In genomic region chrX:109472939-109473713, GRCh38 we compare ENCODE assay signal across 7 cellular contexts.
DNase-seq lines count a peak whose midpoint lies in the region; ATAC-seq and TF ChIP-seq lines count a peak whose summit lies in the region.

No MANE protein-coding gene starts in this region.

- H3K4me1 Mint-ChIP-seq in nephron = peaks cover 12% of the 10 kb centered on the region

- peak; percentile 59 for ATAC-seq in GM18867 (IDR thresholded peaks at IDR 0.05; ENCODE audit: unreplicated experiment)
- no peak for ATAC-seq in GM21526 (IDR thresholded peaks at IDR 0.05; ENCODE audit: low FRiP score, unreplicated experiment)

- no peaks in the 10 kb centered on the region for H3K4me1 ChIP-seq in Loucy (ENCODE audit: insufficient read depth, low read length, poor library complexity, severe bottlenecking)

- TF ChIP-seq CTCF in Loucy (conservative IDR thresholded peaks at IDR 0.05; ENCODE audit: low read length) (peak; percentile 60), nephron (IDR thresholded peaks at IDR 0.05; ENCODE audit: unreplicated experiment in 3 of 3) (peak; percentile 38 to 55 (median 49))

- no peaks in the 10 kb centered on the region for H4K20me1 ChIP-seq in Loucy (ENCODE audit: insufficient read depth, low read length, poor library complexity, severe bottlenecking)

- H3K4me3 Mint-ChIP-seq in nephron = peak overlapping the region in 1 of 3 experiments; percentile 26

- DNase-seq in amniotic stem cell (lab: John Stamatoyannopoulos, UW) (peak; percentile 20), NCI-H1092 (lab: John Stamatoyannopoulos, UW) (no peak), LoVo (ENCODE audit: low spot score) (no peak)

- no peaks in the 10 kb centered on the region for H3K36me3 ChIP-seq in Loucy (ENCODE audit: insufficient read depth, low read length)

- no peaks in the 10 kb centered on the region for H3F3A ChIP-seq in Loucy (ENCODE audit: low read depth)

- H3K27ac Mint-ChIP-seq in nephron = peak overlapping the region; percentile 54 to 94 (median 72)

- no peak overlapping the region for H2AFZ ChIP-seq in Loucy (ENCODE audit: low read length)

- H3K9me3 ChIP-seq in Loucy (ENCODE audit: insufficient read depth, low read depth, low read length) = no peaks in the 10 kb centered on the region

- H3K4me3 ChIP-seq in Loucy (ENCODE audit: low read length, poor library complexity, severe bottlenecking) = no peak overlapping the region

- H3K79me2 ChIP-seq in Loucy (ENCODE audit: insufficient read depth, low read length) = no peaks in the 10 kb centered on the region

- no peaks in the 10 kb centered on the region for H3K27me3 Mint-ChIP-seq in nephron (ENCODE audit: low read depth)

- no peak overlapping the region for H3K4me2 ChIP-seq in Loucy (ENCODE audit: low read depth, low read length, poor library complexity, severe bottlenecking)

- H3K9ac ChIP-seq in Loucy (ENCODE audit: low read depth, low read length, poor library complexity, severe bottlenecking) = no peak overlapping the region

- no peaks in the 10 kb centered on the region for H3K9me3 Mint-ChIP-seq in nephron

- H3K9me2 ChIP-seq in Loucy (replicated peaks; ENCODE audit: low read depth, low read length) = no peaks in the 10 kb centered on the region

- no peaks in the 10 kb centered on the region for H3K27me3 ChIP-seq in Loucy (ENCODE audit: insufficient read depth, low read length, poor library complexity, severe bottlenecking)

- H3K36me3 Mint-ChIP-seq in nephron (ENCODE audit: low read depth) = no peaks in the 10 kb centered on the region
